In genomic region chr13:113211774-113212173, GRCh38 we compare ENCODE assay signal across 11 cellular contexts. TPM values are rescaled to one million over a fixed set of nuclear protein-coding genes. Genes with fewer than 3 reads are reported as not detected.
DNase-seq lines count a peak whose midpoint lies in the region; ATAC-seq and TF ChIP-seq lines count a peak whose summit lies in the region.
"Had no signal": no experiment of that assay in that cellular context is flagged by ENCODE, and none has a peak within 500 bp of the region (broad histone marks: within the 10 kb centered on the region; RNA-seq: fewer than 3 reads in every experiment).

No MANE protein-coding gene starts in this region.

- DNase-seq in NCI-H82 (lab: John Stamatoyannopoulos, UW) (peak; percentile 53), NCI-H82 treated with DMSO at 0.1 percent for 48 hours (lab: John Stamatoyannopoulos, UW; ENCODE audit: unreplicated experiment) (no peak), neural crest cell (ENCODE audit: low read depth, low spot score) (peak; percentile 22), epidermal melanocyte (ENCODE audit: insufficient read length, low spot score) (no peak), NK-92 (lab: John Stamatoyannopoulos, UW; ENCODE audit: unreplicated experiment) (no peak)
- DNase-seq in Jurkat, Clone E6-1 (ENCODE audit: low read depth, low spot score): peak; percentile 29
- DNase-seq in activated naive CD8-positive, alpha-beta T cell treated with anti-CD3 and anti-CD28 coated beads for 36 hours: peak; percentile 23
- DNase-seq: activated gamma-delta T cell treated with Interleukin-2 at 50 U/mL for 16 hours, foreskin fibroblast, occipital lobe had no signal

- H3K4me1 Mint-ChIP-seq in activated naive CD8-positive, alpha-beta T cell treated with anti-CD3 and anti-CD28 coated beads for 36 hours: peaks cover 40% of the 10 kb centered on the region
- peaks cover 33% of the 10 kb centered on the region for H3K4me1 Mint-ChIP-seq in neural crest cell

- H3K4me3 Mint-ChIP-seq in activated naive CD8-positive, alpha-beta T cell treated with anti-CD3 and anti-CD28 coated beads for 36 hours: peak overlapping the region; percentile 74
- H3K4me3 Mint-ChIP-seq in neural crest cell: peak overlapping the region; percentile 89

- TF ChIP-seq CTCF in neural crest cell (conservative IDR thresholded peaks at IDR 0.05): peak; percentile 49

- H3K9me3 Mint-ChIP-seq in activated naive CD8-positive, alpha-beta T cell treated with anti-CD3 and anti-CD28 coated beads for 36 hours: peaks cover 1% of the 10 kb centered on the region
- H3K9me3 Mint-ChIP-seq in neural crest cell: no peaks in the 10 kb centered on the region

- peaks cover 26% of the 10 kb centered on the region for H3K36me3 Mint-ChIP-seq in activated naive CD8-positive, alpha-beta T cell treated with anti-CD3 and anti-CD28 coated beads for 36 hours
- H3K36me3 Mint-ChIP-seq in neural crest cell (ENCODE audit: low read depth): peaks cover 9% of the 10 kb centered on the region

- H3K27me3 Mint-ChIP-seq in activated naive CD8-positive, alpha-beta T cell treated with anti-CD3 and anti-CD28 coated beads for 36 hours: no peaks in the 10 kb centered on the region
- H3K27me3 Mint-ChIP-seq in neural crest cell (ENCODE audit: low read depth): no peaks in the 10 kb centered on the region

- no peak overlapping the region for H3K27ac Mint-ChIP-seq in activated naive CD8-positive, alpha-beta T cell treated with anti-CD3 and anti-CD28 coated beads for 36 hours
- H3K27ac Mint-ChIP-seq in neural crest cell (ENCODE audit: unreplicated experiment): no peak overlapping the region

- H3K4me3 ChIP-seq in Jurkat, Clone E6-1 (ENCODE audit: low read length): no peak overlapping the region

- ATAC-seq in esophagus mucosa: no peak

RNA-seq across cellular contexts. Expression of gene CUL4A, which starts 2.4 kb away (rescaled TPM):
- 81.6 TPM for polyA plus RNA-seq in Jurkat, Clone E6-1 (2012; ENCODE audit: insufficient read depth, insufficient read length)
- 10 to 100 TPM; 87.7 to 88.9 TPM for total RNA-seq in activated naive CD8-positive, alpha-beta T cell treated with anti-CD3 and anti-CD28 coated beads for 36 hours
- total RNA-seq in neural crest cell: 63.0 and 63.9 TPM in 2 replicates
- 48.3 TPM for total RNA-seq in esophagus mucosa

RNA-seq across cellular contexts. Expression of gene PCID2, which starts 3.3 kb away (rescaled TPM):
- polyA plus RNA-seq in Jurkat, Clone E6-1 (2012; ENCODE audit: insufficient read depth, insufficient read length): 104 TPM
- 10 to 100 TPM; 65.6 TPM for total RNA-seq in activated naive CD8-positive, alpha-beta T cell treated with anti-CD3 and anti-CD28 coated beads for 36 hours
- total RNA-seq in neural crest cell (56.9 and 60.4 TPM in 2 replicates), esophagus mucosa (23.1 TPM)

RNA-seq across cellular contexts. Expression of gene PROZ, which starts 53.3 kb away (rescaled TPM):
- polyA plus RNA-seq in Jurkat, Clone E6-1 (2012; ENCODE audit: insufficient read depth, insufficient read length): not detected
- under 1 TPM in 1 of 2 experiments, not detected in 1; 0.14 TPM for total RNA-seq in activated naive CD8-positive, alpha-beta T cell treated with anti-CD3 and anti-CD28 coated beads for 36 hours
- total RNA-seq in neural crest cell: not detected in 2 replicates
- total RNA-seq in esophagus mucosa: not detected
- total RNA-seq: occipital lobe had no signal

Comparison
In these comparisons a context has a peak if more than half of its experiments do, and no peak if none do; other contexts are left out.
1. DNase-seq: peak in NCI-H82 (single experiment), Jurkat, Clone E6-1 (single experiment), activated naive CD8-positive, alpha-beta T cell treated with anti-CD3 and anti-CD28 coated beads for 36 hours (single experiment) and neural crest cell (single experiment); none in NCI-H82 treated with DMSO at 0.1 percent for 48 hours (single experiment), epidermal melanocyte (single experiment) and NK-92 (single experiment).